ENCODE assay signal across 35 cellular contexts in genomic region chr7:141600607-141601006, GRCh38.
"Had no signal": no experiment of that assay in that cellular context is flagged by ENCODE, and none has a peak within 500 bp of the region (broad histone marks: within the 10 kb centered on the region; RNA-seq: fewer than 3 reads in every experiment).

No MANE protein-coding gene starts in this region.

- H3K4me3 Mint-ChIP-seq: activated CD4-positive, alpha-beta memory T cell treated with anti-CD3 and anti-CD28 coated beads for 36 hours; activated CD4-positive, alpha-beta T cell treated with anti-CD3 and anti-CD28 coated beads for 36 hours; activated CD4-positive, alpha-beta T cell treated with anti-CD3 and anti-CD28 coated beads, Interleukin-2, amount 10 ng/mL, durations not matched to agents 24 days and 14 days; activated CD8-positive, alpha-beta memory T cell treated with anti-CD3 and anti-CD28 coated beads, Interleukin-2, amount 10 ng/mL, durations not matched to agents 7 days and 5 days; activated CD8-positive, alpha-beta T cell treated with anti-CD3 and anti-CD28 coated beads, Interleukin-2, amount 10 ng/mL, durations not matched to agents 7 days and 5 days; activated naive CD4-positive, alpha-beta T cell treated with anti-CD3 and anti-CD28 coated beads for 36 hours; activated naive CD4-positive, alpha-beta T cell treated with anti-CD3 and anti-CD28 coated beads, Interleukin-2, amount 50 U/mL, for 24 hours; activated naive CD8-positive, alpha-beta T cell treated with anti-CD3 and anti-CD28 coated beads, Interleukin-2, amount 10 ng/mL, durations not matched to agents 7 days and 5 days; activated T-helper 1 cell treated with anti-CD3 and anti-CD28 coated beads, Interleukin-12 subunit alpha, Interleukin-12 subunit beta, Interleukin-2, Interleukin-4 antibody, amounts not matched to agents 30 ng/mL and 10 ng/mL and 1 ng/mL, durations not matched to agents 14 hours and 24 hours and 36 hours; brain; dendritic cell treated with granulocyte-macrophage colony-stimulating factor and Interleukin-4, amounts not matched to agents 40 ng/mL and 50 ng/mL, for 4 days; endodermal cell; T-helper 17 cell; T-helper 2 cell treated with Interferon-gamma antibody and Interleukin-4, amounts not matched to agents 5 μg/mL and 100 μg/mL, for 36 hours had no signal

- H3K4me1 Mint-ChIP-seq: activated CD4-positive, alpha-beta T cell treated with anti-CD3 and anti-CD28 coated beads for 36 hours; activated naive CD4-positive, alpha-beta T cell treated with anti-CD3 and anti-CD28 coated beads, Interleukin-2, amount 50 U/mL, for 24 hours; brain had no signal

- H3K4me3 ChIP-seq: ascending aorta, breast epithelium, cardiac muscle cell, coronary artery, dorsolateral prefrontal cortex had no signal

- ATAC-seq: activated CD4-positive, alpha-beta T cell treated with anti-CD3 and anti-CD28 coated beads for 36 hours; activated CD8-positive, alpha-beta memory T cell treated with anti-CD3 and anti-CD28 coated beads, Interleukin-2, amount 10 ng/mL, durations not matched to agents 7 days and 5 days; activated CD8-positive, alpha-beta T cell treated with anti-CD3 and anti-CD28 coated beads, Interleukin-2, amount 10 ng/mL, durations not matched to agents 7 days and 5 days; esophagus mucosa; T-helper 17 cell had no signal

- H3K9me3 ChIP-seq: ascending aorta, breast epithelium had no signal

- H3K27me3 ChIP-seq: ascending aorta, breast epithelium, cardiac muscle cell, dorsolateral prefrontal cortex had no signal

- H3K4me1 ChIP-seq: ascending aorta, breast epithelium had no signal

- DNase-seq: activated CD4-positive, alpha-beta memory T cell treated with anti-CD3 and anti-CD28 coated beads for 36 hours; activated CD4-positive, alpha-beta T cell treated with anti-CD3 and anti-CD28 coated beads for 36 hours; activated CD4-positive, alpha-beta T cell treated with anti-CD3 and anti-CD28 coated beads, Interleukin-2, amount 10 ng/mL, durations not matched to agents 24 days and 14 days; activated CD4-positive, CD25-positive, alpha-beta regulatory T cell; activated CD4-positive, CD25-positive, alpha-beta regulatory T cell treated with anti-CD3 and anti-CD28 coated beads, Interleukin-2, amount 50 U/mL, for 72 hours; activated CD8-positive, alpha-beta memory T cell treated with anti-CD3 and anti-CD28 coated beads, Interleukin-2, amount 10 ng/mL, durations not matched to agents 7 days and 5 days; activated CD8-positive, alpha-beta memory T cell treated with anti-CD3 and anti-CD28 coated beads, Interleukin-2, amount 50 U/mL, for 4 hours; activated CD8-positive, alpha-beta T cell treated with anti-CD3 and anti-CD28 coated beads, Interleukin-2, amount 10 ng/mL, durations not matched to agents 7 days and 5 days; activated effector memory CD4-positive, alpha-beta T cell treated with anti-CD3 and anti-CD28 coated beads, Interleukin-2, amount 50 U/mL, for 16 hours; activated naive CD4-positive, alpha-beta T cell treated with anti-CD3 and anti-CD28 coated beads for 36 hours; activated naive CD8-positive, alpha-beta T cell treated with anti-CD3 and anti-CD28 coated beads, Interleukin-2, amount 10 ng/mL, durations not matched to agents 7 days and 5 days; activated T-cell treated with anti-CD3 and anti-CD28 coated beads, Interleukin-2, amount 50 U/mL, for 1 hour; activated T-cell treated with anti-CD3 and anti-CD28 coated beads, Interleukin-2, amount 50 U/mL, for 48 hours; central memory CD4-positive, alpha-beta T cell; cerebellar nuclear complex; dorsolateral prefrontal cortex; effector memory CD4-positive, alpha-beta T cell; endodermal cell; foreskin fibroblast; head of caudate nucleus; T-helper 17 cell; T1000; WERI-Rb-1 had no signal

- H3K27ac Mint-ChIP-seq: activated CD4-positive, alpha-beta memory T cell treated with anti-CD3 and anti-CD28 coated beads for 36 hours; activated CD4-positive, alpha-beta T cell treated with anti-CD3 and anti-CD28 coated beads for 36 hours; activated CD8-positive, alpha-beta memory T cell treated with anti-CD3 and anti-CD28 coated beads, Interleukin-2, amount 10 ng/mL, durations not matched to agents 7 days and 5 days; activated CD8-positive, alpha-beta T cell treated with anti-CD3 and anti-CD28 coated beads, Interleukin-2, amount 10 ng/mL, durations not matched to agents 7 days and 5 days; activated naive CD4-positive, alpha-beta T cell treated with anti-CD3 and anti-CD28 coated beads for 36 hours; activated naive CD4-positive, alpha-beta T cell treated with anti-CD3 and anti-CD28 coated beads, Interleukin-2, amount 50 U/mL, for 24 hours; activated naive CD8-positive, alpha-beta T cell treated with anti-CD3 and anti-CD28 coated beads, Interleukin-2, amount 10 ng/mL, durations not matched to agents 7 days and 5 days; activated T-helper 1 cell treated with anti-CD3 and anti-CD28 coated beads, Interleukin-12 subunit alpha, Interleukin-12 subunit beta, Interleukin-2, Interleukin-4 antibody, amounts not matched to agents 30 ng/mL and 10 ng/mL and 1 ng/mL, durations not matched to agents 14 hours and 24 hours and 36 hours; activated T-helper 2 cell treated with anti-CD3 and anti-CD28 coated beads, Interferon-gamma antibody, Interleukin-2, Interleukin-4, amounts not matched to agents 10 μg/mL and 5 μg/mL and 100 μg/mL, durations not matched to agents 14 hours and 24 hours and 36 hours; brain; dendritic cell treated with granulocyte-macrophage colony-stimulating factor and Interleukin-4, amounts not matched to agents 40 ng/mL and 50 ng/mL, for 4 days; endodermal cell; T-helper 17 cell; T-helper 2 cell treated with Interferon-gamma antibody and Interleukin-4, amounts not matched to agents 5 μg/mL and 100 μg/mL, for 36 hours had no signal

- H3K27me3 Mint-ChIP-seq: activated CD4-positive, alpha-beta memory T cell treated with anti-CD3 and anti-CD28 coated beads for 36 hours; activated CD4-positive, alpha-beta T cell treated with anti-CD3 and anti-CD28 coated beads for 36 hours; activated CD4-positive, alpha-beta T cell treated with anti-CD3 and anti-CD28 coated beads, Interleukin-2, amount 10 ng/mL, durations not matched to agents 24 days and 14 days; activated CD8-positive, alpha-beta memory T cell treated with anti-CD3 and anti-CD28 coated beads, Interleukin-2, amount 10 ng/mL, durations not matched to agents 7 days and 5 days; activated naive CD4-positive, alpha-beta T cell treated with anti-CD3 and anti-CD28 coated beads, Interleukin-2, amount 50 U/mL, for 24 hours; activated naive CD8-positive, alpha-beta T cell treated with anti-CD3 and anti-CD28 coated beads, Interleukin-2, amount 10 ng/mL, durations not matched to agents 7 days and 5 days; brain; dendritic cell treated with granulocyte-macrophage colony-stimulating factor and Interleukin-4, amounts not matched to agents 40 ng/mL and 50 ng/mL, for 4 days; T-helper 17 cell had no signal

- H3K9me3 Mint-ChIP-seq: activated CD4-positive, alpha-beta memory T cell treated with anti-CD3 and anti-CD28 coated beads for 36 hours; activated CD4-positive, alpha-beta T cell treated with anti-CD3 and anti-CD28 coated beads, Interleukin-2, amount 10 ng/mL, durations not matched to agents 24 days and 14 days; activated naive CD4-positive, alpha-beta T cell treated with anti-CD3 and anti-CD28 coated beads for 36 hours; activated naive CD4-positive, alpha-beta T cell treated with anti-CD3 and anti-CD28 coated beads, Interleukin-2, amount 50 U/mL, for 24 hours; activated naive CD8-positive, alpha-beta T cell treated with anti-CD3 and anti-CD28 coated beads, Interleukin-2, amount 10 ng/mL, durations not matched to agents 7 days and 5 days; activated T-helper 1 cell treated with anti-CD3 and anti-CD28 coated beads, Interleukin-12 subunit alpha, Interleukin-12 subunit beta, Interleukin-2, Interleukin-4 antibody, amounts not matched to agents 30 ng/mL and 10 ng/mL and 1 ng/mL, durations not matched to agents 14 hours and 24 hours and 36 hours; activated T-helper 2 cell treated with anti-CD3 and anti-CD28 coated beads, Interferon-gamma antibody, Interleukin-2, Interleukin-4, amounts not matched to agents 10 μg/mL and 5 μg/mL and 100 μg/mL, durations not matched to agents 14 hours and 24 hours and 36 hours; brain; dendritic cell treated with granulocyte-macrophage colony-stimulating factor and Interleukin-4, amounts not matched to agents 40 ng/mL and 50 ng/mL, for 4 days; endodermal cell; T-helper 2 cell treated with Interferon-gamma antibody and Interleukin-4, amounts not matched to agents 5 μg/mL and 100 μg/mL, for 36 hours had no signal

- FAIRE-seq: frontal cortex had no signal

- H3K36me3 ChIP-seq: breast epithelium, cardiac muscle cell, WERI-Rb-1 had no signal

- H3K27ac ChIP-seq: ascending aorta, breast epithelium, cardiac muscle cell, coronary artery, dorsolateral prefrontal cortex, WERI-Rb-1 had no signal
